In the genomic region with DNA sequence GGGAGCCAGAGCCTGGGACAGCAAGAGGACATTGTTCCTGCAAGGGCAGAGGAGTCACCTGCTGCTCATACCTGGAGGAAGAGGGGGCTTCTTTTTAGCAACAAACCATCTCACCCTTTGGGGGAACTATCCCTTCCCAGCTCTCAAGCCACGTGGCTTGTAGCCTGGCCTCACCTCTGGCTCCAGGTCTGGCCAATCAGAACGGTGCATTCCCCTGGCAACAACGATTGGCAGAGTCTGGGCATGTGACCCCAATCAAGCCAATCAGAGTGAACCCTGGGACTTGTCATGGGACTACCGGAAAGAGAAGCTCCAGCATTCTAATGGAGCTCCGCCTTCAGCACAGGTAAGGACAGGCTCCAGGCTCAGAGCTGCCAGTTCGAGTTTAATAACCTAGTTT, we compare ENCODE assay signal across 21 cellular contexts. TPM values are rescaled to one million over a fixed set of nuclear protein-coding genes. Genes with fewer than 3 reads are reported as not detected.
DNase-seq lines count a peak whose midpoint lies in the region; FAIRE-seq and TF ChIP-seq lines count a peak whose summit lies in the region.
"Had no signal": no experiment of that assay in that cellular context is flagged by ENCODE, and none has a peak within 500 bp of the region (broad histone marks: within the 10 kb centered on the region; RNA-seq: fewer than 3 reads in every experiment).

No MANE protein-coding gene starts in this region.

- no peak overlapping the region for H3K27ac ChIP-seq in mesendoderm (ENCODE audit: low read depth, low read length)
- H3K27ac ChIP-seq: ascending aorta, neutrophil, SJCRH30, suprapubic skin had no signal

- H3K27me3 ChIP-seq in mesendoderm (ENCODE audit: insufficient read depth, low read length, poor library complexity), result no peaks in the 10 kb centered on the region
- H3K27me3 ChIP-seq: ascending aorta, SJCRH30 had no signal

- H2BK5ac ChIP-seq in mesendoderm (ENCODE audit: low read length), result no peak overlapping the region

- H3K56ac ChIP-seq in mesendoderm (ENCODE audit: low read length), result no peak overlapping the region

- H2BK15ac ChIP-seq in mesendoderm (replicated peaks; ENCODE audit: low read depth), result no peak overlapping the region

- no peaks in the 10 kb centered on the region for H3K79me1 ChIP-seq in mesendoderm (ENCODE audit: low read length)

- H3K18ac ChIP-seq in mesendoderm (ENCODE audit: low read length), result no peak overlapping the region

- H3K4me3 ChIP-seq in mesendoderm (ENCODE audit: low read length), result no peak overlapping the region
- H3K4me3 ChIP-seq: ascending aorta, mucosa of descending colon, SJCRH30, suprapubic skin had no signal

- no peak for FAIRE-seq in GM19239 (lab: Jason Lieb, UNC)

- in situ Hi-C loops in Caki2 (cut with HindIII; ENCODE audit: low pct_unique_long_range_greater_than_20kb, low sequenced_read_pairs) (no loop called here), SK-MEL-5 (cut with HindIII; ENCODE audit: low pct_unique_long_range_greater_than_20kb, low sequenced_read_pairs) (no loop called here)

- POLR2A ChIA-PET in HEK293T (lab: Yijun Ruan, JAX), result no interaction called here

- no CpG with 5 or more reads among the region's 6 CpGs for WGBS in mesendoderm (ENCODE audit: extremely low coverage, insufficient coverage, low lambda C conversion rate)

- peaks cover 16% of the 10 kb centered on the region for H3K4me1 ChIP-seq in mesendoderm (ENCODE audit: control insufficient read depth, low read depth, low read length)

- no peak overlapping the region for H3K9ac ChIP-seq in mesendoderm (ENCODE audit: low read length)

- no peak overlapping the region for H3K23ac ChIP-seq in mesendoderm (ENCODE audit: low read length)

- H3K4ac ChIP-seq in mesendoderm (ENCODE audit: low read depth, low read length), result no peak overlapping the region

- CTCF ChIA-PET in HEK293T (lab: Yijun Ruan, JAX), result no interaction called here

- no peak overlapping the region for H4K8ac ChIP-seq in mesendoderm (ENCODE audit: low read depth, low read length)

- H3K4me2 ChIP-seq in mesendoderm (ENCODE audit: low read length), result no peak overlapping the region

- H4K5ac ChIP-seq in mesendoderm (ENCODE audit: low read length), result no peak overlapping the region

- DNase-seq in Caki2 (ENCODE audit: low read depth) (peak; percentile 22), HEK293T (ENCODE audit: extremely low spot score) (peak; percentile 43), SK-MEL-5 (ENCODE audit: low read depth, low spot score) (peak; percentile 35), mesendoderm (peak; percentile 62), GM19239 (ENCODE audit: insufficient read length, low spot score) (no peak), NCI-H446 treated with DMSO at 0.1 percent for 48 hours (lab: John Stamatoyannopoulos, UW) (no peak), SKM-1 (lab: John Stamatoyannopoulos, UW; ENCODE audit: unreplicated experiment) (no peak)
- DNase-seq: activated CD4-positive, alpha-beta memory T cell treated with anti-CD3 and anti-CD28 coated beads for 36 hours; activated naive CD4-positive, alpha-beta T cell treated with anti-CD3 and anti-CD28 coated beads for 36 hours; activated T-cell treated with anti-CD3 and anti-CD28 coated beads for 4 hours; cerebellar nuclear complex; GOT3; left ventricle myocardium superior; mucosa of descending colon; NCI-H1092; NCI-H2081; NCI-H524 treated with DMSO at 0.1 percent for 48 hours had no signal

- H3K79me2 ChIP-seq in mesendoderm (ENCODE audit: control insufficient read depth, insufficient read depth, low read length), result no peaks in the 10 kb centered on the region

- H2AK5ac ChIP-seq in mesendoderm (ENCODE audit: low read length), result no peak overlapping the region

- H3K36me3 ChIP-seq in mesendoderm (ENCODE audit: control insufficient read depth, insufficient read depth, low read length), result no peaks in the 10 kb centered on the region
- H3K36me3 ChIP-seq: ascending aorta, neutrophil, SJCRH30, suprapubic skin had no signal

- H2BK120ac ChIP-seq in mesendoderm (ENCODE audit: low read depth, low read length), result no peak overlapping the region

TF ChIP-seq in HEK293T, 16 proteins besides CTCF, POLR2A, EP300 and RAD21:
- TF ChIP-seq CTBP1 (IDR thresholded peaks at IDR 0.05; ENCODE audit: borderline replicate concordance) (no peak), L3MBTL2 (conservative IDR thresholded peaks at IDR 0.05) (peak; percentile 46; the same call in 1 of the 2 replicates)

RNA-seq across cellular contexts. Expression of a gene that starts 33.6 kb away (rescaled TPM):
- total RNA-seq in Caki2 (2014; rRNA removed; shearing (Covaris generic); ENCODE audit: low replicate concordance), result not detected in 2 replicates
- 0.05 TPM in 1 of 2 replicates, not detected in the other for total RNA-seq in SK-MEL-5 (2014; rRNA removed; shearing (Covaris generic))
- polyA plus RNA-seq in SK-MEL-5 (2015; cell fraction: cytosol; rRNA removed), result 0.01 and 0.07 TPM in 2 replicates
- polyA plus RNA-seq in SK-MEL-5 (2015; cell fraction: nucleus; rRNA removed), result 0.01 TPM in 1 of 2 replicates, not detected in the other
- polyA plus RNA-seq in mesendoderm (2013, experiment 1 of 2), result 0.52 TPM
- 0.53 TPM for polyA plus RNA-seq in mesendoderm (2013, experiment 2 of 2)
- total RNA-seq: activated CD4-positive, alpha-beta memory T cell treated with anti-CD3 and anti-CD28 coated beads for 36 hours; activated naive CD4-positive, alpha-beta T cell treated with anti-CD3 and anti-CD28 coated beads for 36 hours; ascending aorta had no signal

Comparison
In these comparisons a context has a peak if more than half of its experiments do, and no peak if none do; other contexts are left out.
1. DNase-seq: peak in Caki2 (single experiment), HEK293T (single experiment), SK-MEL-5 (single experiment) and mesendoderm (single experiment); none in GM19239 (single experiment), NCI-H446 treated with DMSO at 0.1 percent for 48 hours (single experiment) and SKM-1 (single experiment).